Comparison of ENCODE assay signal across 9 cellular contexts in the genomic region with DNA sequence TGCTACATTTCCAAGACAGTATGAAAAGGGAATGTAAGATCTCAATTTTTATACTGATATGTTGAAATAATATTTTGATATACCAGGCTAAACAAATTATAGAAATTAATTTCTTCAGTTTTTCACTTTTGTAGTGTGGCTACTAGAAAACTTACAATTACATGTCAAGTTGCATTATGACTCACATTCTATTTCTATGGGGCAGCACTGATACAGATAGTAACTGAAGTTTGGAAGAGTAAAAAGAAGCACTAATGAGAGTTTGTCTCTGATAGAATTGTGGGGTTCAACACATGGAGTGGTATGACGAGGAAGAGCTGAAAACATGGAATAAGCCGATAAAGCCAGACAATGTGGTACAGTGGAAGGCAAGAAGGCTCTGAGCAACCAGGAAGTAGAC.
"Had no signal": no experiment of that assay in that cellular context is flagged by ENCODE, and none has a peak within 500 bp of the region (broad histone marks: within the 10 kb centered on the region; RNA-seq: fewer than 3 reads in every experiment).

No MANE protein-coding gene starts in this region.

- H3K4me3 Mint-ChIP-seq: HFFc6 had no signal

- ATAC-seq: HCT116, K562 had no signal

- H3K4me1 ChIP-seq: HAP-1 had no signal

- H3K36me3 ChIP-seq: HAP-1 had no signal

- H3K4me3 ChIP-seq: GM23248, HAP-1, K562 had no signal

- H3K9me3 ChIP-seq: HAP-1 had no signal

- H3K27ac Mint-ChIP-seq: HFFc6 had no signal

- DNase-seq: GM23248, GOT3, H7, HFFc6, IMR-90, KG1 had no signal
